8 cellular contexts compared by ENCODE assay signal in the genomic region with DNA sequence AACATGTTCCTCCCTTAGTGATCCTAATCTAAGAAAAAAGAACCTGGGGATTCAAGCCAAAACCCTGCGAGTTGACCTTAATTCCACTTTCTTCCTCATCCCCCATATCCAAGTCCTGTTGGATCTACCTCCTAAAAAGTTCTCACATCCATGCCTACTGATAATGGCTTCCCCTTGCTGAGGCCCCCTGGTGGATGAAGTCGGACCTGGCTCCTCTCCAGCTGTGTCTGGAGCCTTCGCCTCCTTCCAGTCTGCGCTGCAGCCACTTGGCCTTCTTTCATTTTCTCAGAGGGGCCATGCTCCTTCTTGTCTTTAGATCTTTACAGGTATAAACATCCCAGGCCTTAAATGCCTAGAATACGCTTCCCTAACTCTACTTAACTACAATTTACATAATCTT. TPM values are rescaled to one million over a fixed set of nuclear protein-coding genes. Genes with fewer than 3 reads are reported as not detected.
DNase-seq lines count a peak whose midpoint lies in the region; ATAC-seq and TF ChIP-seq lines count a peak whose summit lies in the region.

No MANE protein-coding gene starts in this region.

- no peak for ATAC-seq in aorta (ENCODE audit: low FRiP score)
- no peak for ATAC-seq in left lobe of liver

- intact Hi-C loops in aorta (cut with DNase I): no loop called here

- H3K36me3 ChIP-seq in aorta (ENCODE audit: control insufficient read depth in 1 of 2, insufficient read depth in 2 of 2, low read length in 1 of 2): no peaks in the 10 kb centered on the region

- TF ChIP-seq CTCF in VCaP (conservative IDR thresholded peaks at IDR 0.05): peak; percentile 39; the same call in 1 of the 2 replicates

- no peaks in the 10 kb centered on the region for H3K9me3 ChIP-seq in aorta (ENCODE audit: control insufficient read depth, low read length)

- H3K4me3 ChIP-seq in aorta (ENCODE audit: low read length in 2 of 2): no peak overlapping the region

- H3K4me1 ChIP-seq in aorta (ENCODE audit: control insufficient read depth in 1 of 2, insufficient read depth in 2 of 2, low read length in 2 of 2): no peaks in the 10 kb centered on the region

- no peaks in the 10 kb centered on the region for H3K27me3 ChIP-seq in aorta (ENCODE audit: control insufficient read depth in 1 of 2, insufficient read depth in 2 of 2, low read length in 1 of 2)

- H3K27ac ChIP-seq in VCaP (no peak overlapping the region), aorta (ENCODE audit: low read depth in 1 of 2, low read length in 2 of 2) (no peak overlapping the region)

- 65 to 68% methylated on average over 5 of the region's 5 CpGs for WGBS in aorta, 2 donors

- peak; percentile 46 for DNase-seq in activated CD4-positive, alpha-beta T cell treated with anti-CD3 and anti-CD28 coated beads for 48 hours
- DNase-seq in activated CD4-positive, alpha-beta T cell treated with anti-CD3 and anti-CD28 coated beads for 1 hour: no peak
- DNase-seq in HT-29 (ENCODE audit: low spot score) (peak; percentile 79), iPS-NIHi11 (ENCODE audit: low spot score) (peak; percentile 78), aorta (peak; percentile 56 to 79), left lobe of liver (ENCODE audit: low spot score) (no peak), NCI-H2029 treated with DMSO at 0.1 percent for 48 hours (lab: John Stamatoyannopoulos, UW) (no peak)

RNA-seq across cellular contexts. Expression of a gene that starts 8.1 kb away (rescaled TPM):
- not detected in 2 replicates for total RNA-seq in HT-29 (2014; rRNA removed; shearing (Covaris generic))
- 1 to 10 TPM; 6.6 to 7.1 TPM for total RNA-seq in aorta
- polyA plus RNA-seq in aorta: 1 to 10 TPM in 1 of 2 donors, under 1 TPM in 1; 0.84 to 2.6 TPM
- total RNA-seq in left lobe of liver: 0.03 TPM

Comparison
In these comparisons a context has a peak if more than half of its experiments do, and no peak if none do; other contexts are left out.
1. DNase-seq: peak in activated CD4-positive, alpha-beta T cell treated with anti-CD3 and anti-CD28 coated beads for 48 hours (single experiment), HT-29 (single experiment), iPS-NIHi11 (single experiment) and aorta (2 of 2); none in activated CD4-positive, alpha-beta T cell treated with anti-CD3 and anti-CD28 coated beads for 1 hour (single experiment), left lobe of liver (single experiment) and NCI-H2029 treated with DMSO at 0.1 percent for 48 hours (single experiment).